Comparison of ENCODE assay signal across 17 cellular contexts in the genomic region with DNA sequence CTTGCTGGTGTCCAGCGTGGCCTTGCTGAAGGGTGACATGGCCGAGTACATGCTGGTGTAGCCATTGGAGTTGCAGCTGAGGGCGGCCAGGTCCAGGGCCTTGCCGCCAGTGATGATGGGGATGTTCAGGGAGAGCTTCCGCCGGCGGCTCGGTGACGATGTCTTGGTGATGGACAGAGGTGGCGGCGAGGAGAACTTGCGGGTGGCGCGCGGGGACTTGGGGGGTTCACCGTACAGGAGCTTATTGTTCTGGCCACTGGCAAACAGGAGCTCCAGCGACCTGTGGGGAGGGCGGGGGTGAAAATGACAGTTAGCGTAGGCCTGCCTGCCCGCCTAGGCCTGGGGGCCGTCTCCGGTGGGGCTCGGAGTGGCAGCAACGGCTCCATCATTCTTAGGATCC. TPM values are rescaled to one million over a fixed set of nuclear protein-coding genes. Genes with fewer than 3 reads are reported as not detected.
DNase-seq lines count a peak whose midpoint lies in the region; ATAC-seq, FAIRE-seq and TF ChIP-seq lines count a peak whose summit lies in the region.
"Had no signal": no experiment of that assay in that cellular context is flagged by ENCODE, and none has a peak within 500 bp of the region (broad histone marks: within the 10 kb centered on the region; RNA-seq: fewer than 3 reads in every experiment).

No MANE protein-coding gene starts in this region.

- peak overlapping the region; percentile 61 for H3K4me3 ChIP-seq in OCI-LY3 (ENCODE audit: low read length)
- no peak overlapping the region for H3K4me3 ChIP-seq in keratinocyte (ENCODE audit: control insufficient read depth in 2 of 3, extremely low read depth in 1 of 3, insufficient read depth in 2 of 3, low read depth in 1 of 3, low read length in 3 of 3)
- H3K4me3 ChIP-seq in brain microvascular endothelial cell (ENCODE audit: low read depth, low read length), result no peak overlapping the region
- H3K4me3 ChIP-seq: stomach had no signal

- H3K79me2 ChIP-seq in OCI-LY3 (ENCODE audit: low read length) (peaks cover 11% of the 10 kb centered on the region; the same call in 1 of the 2 replicates), keratinocyte (ENCODE audit: control insufficient read depth, insufficient read depth, low read length) (no peaks in the 10 kb centered on the region)

- H3K27ac ChIP-seq in OCI-LY3 (ENCODE audit: low read length) (peak overlapping the region; percentile 89), keratinocyte (ENCODE audit: control insufficient read depth, insufficient read depth, low read length) (peak overlapping the region; percentile 11), brain microvascular endothelial cell (no peak overlapping the region)
- H3K27ac ChIP-seq: stomach had no signal

- no peaks in the 10 kb centered on the region for H3K9me3 Mint-ChIP-seq in stimulated activated naive CD8-positive, alpha-beta T cell treated with anti-CD3 and anti-CD28 coated beads, Interleukin-15, amount 100 ng/mL, for 72 hours
- H3K9me3 Mint-ChIP-seq: central memory CD8-positive, alpha-beta T cell; mesothelial cell of epicardium had no signal

- H4K20me1 ChIP-seq in OCI-LY3 (ENCODE audit: insufficient read depth, low read length), result no peaks in the 10 kb centered on the region
- no peaks in the 10 kb centered on the region for H4K20me1 ChIP-seq in keratinocyte (ENCODE audit: control insufficient read depth, extremely low read depth, insufficient read depth, low read length)

- peak overlapping the region; percentile 55; the same call in 1 of the 2 replicates for H3K9ac ChIP-seq in OCI-LY3 (ENCODE audit: low read length)
- H3K9ac ChIP-seq in keratinocyte (ENCODE audit: control insufficient read depth, extremely low read depth, insufficient read depth, low read length), result no peak overlapping the region

- peak overlapping the region; percentile 93 for H3K4me2 ChIP-seq in OCI-LY3 (ENCODE audit: low read length)
- H3K4me2 ChIP-seq in keratinocyte (ENCODE audit: control insufficient read depth, extremely low read depth, insufficient read depth, low read depth, low read length), result no peak overlapping the region

- no peak overlapping the region for H3K27ac Mint-ChIP-seq in stimulated activated naive CD8-positive, alpha-beta T cell treated with anti-CD3 and anti-CD28 coated beads, Interleukin-15, amount 100 ng/mL, for 72 hours
- H3K27ac Mint-ChIP-seq: immature natural killer cell had no signal

- H3K27me3 Mint-ChIP-seq in stimulated activated naive CD8-positive, alpha-beta T cell treated with anti-CD3 and anti-CD28 coated beads, Interleukin-15, amount 100 ng/mL, for 72 hours, result no peaks in the 10 kb centered on the region

- no peaks in the 10 kb centered on the region for H3K9me1 ChIP-seq in keratinocyte (ENCODE audit: control insufficient read depth, extremely low read depth, insufficient read depth, low read length)

- peaks cover 24% of the 10 kb centered on the region for H3K4me1 Mint-ChIP-seq in stimulated activated naive CD8-positive, alpha-beta T cell treated with anti-CD3 and anti-CD28 coated beads, Interleukin-15, amount 100 ng/mL, for 72 hours
- H3K4me1 Mint-ChIP-seq: immature natural killer cell had no signal

- no peak for DNase-seq in stimulated activated naive CD8-positive, alpha-beta T cell treated with anti-CD3 and anti-CD28 coated beads, Interleukin-15, Interleukin-2, amounts not matched to agents 100 U/mL and 50 U/mL, for 24 hours
- DNase-seq in stimulated activated naive CD8-positive, alpha-beta T cell treated with anti-CD3 and anti-CD28 coated beads, Interleukin-15, amount 100 ng/mL, for 72 hours, result no peak
- DNase-seq in keratinocyte (ENCODE audit: low read depth, low spot score) (no peak), brain microvascular endothelial cell (no peak)
- DNase-seq: activated T-cell treated with anti-CD3 and anti-CD28 coated beads for 4 hours, immature natural killer cell, NCI-H1417 treated with DMSO at 0.1 percent for 48 hours, occipital lobe, stomach had no signal

- dilution Hi-C loops in keratinocyte (cut with MboI; ENCODE audit: extremely low pct_ligation_motif_present, low sequenced_read_pairs), result no loop called here

- H3K27me3 ChIP-seq in OCI-LY3 (ENCODE audit: low read depth, low read length), result no peaks in the 10 kb centered on the region
- H3K27me3 ChIP-seq in keratinocyte (ENCODE audit: control insufficient read depth, extremely low read depth, insufficient read depth, low read length), result no peaks in the 10 kb centered on the region
- no peaks in the 10 kb centered on the region for H3K27me3 ChIP-seq in brain microvascular endothelial cell (replicated peaks)
- H3K27me3 ChIP-seq: stomach had no signal

- TF ChIP-seq CTCF in OCI-LY3 (IDR thresholded peaks at IDR 0.05; ENCODE audit: low read depth, low read length) (no peak), keratinocyte (optimal IDR thresholded peaks at IDR 0.05 in 1 of 3, IDR thresholded peaks at IDR 0.05 in 1 of 3, conservative IDR thresholded peaks at IDR 0.05 in 1 of 3; ENCODE audit: extremely low read depth in 1 of 3, insufficient read depth in 2 of 3, low read length in 3 of 3) (no peak), brain microvascular endothelial cell (IDR thresholded peaks at IDR 0.05; ENCODE audit: low read depth, low read length, missing control alignments) (no peak)

- no peaks in the 10 kb centered on the region for H3K9me3 ChIP-seq in OCI-LY3 (ENCODE audit: insufficient read depth, low read length)
- no peaks in the 10 kb centered on the region for H3K9me3 ChIP-seq in keratinocyte (ENCODE audit: control insufficient read depth, low read depth, low read length)
- H3K9me3 ChIP-seq: stomach had no signal

- in situ Hi-C loops in brain microvascular endothelial cell (cut with HindIII; ENCODE audit: low pct_ligation_motif_present, low sequenced_read_pairs), result no loop called here

- H3K36me3 ChIP-seq in OCI-LY3 (replicated peaks; ENCODE audit: low read depth, low read length), result peaks cover 31% of the 10 kb centered on the region
- H3K36me3 ChIP-seq in keratinocyte (ENCODE audit: control insufficient read depth in 2 of 2, extremely low read depth in 1 of 2, insufficient read depth in 2 of 2, low read length in 2 of 2), result no peaks in the 10 kb centered on the region
- H3K36me3 ChIP-seq in brain microvascular endothelial cell (replicated peaks), result no peaks in the 10 kb centered on the region
- H3K36me3 ChIP-seq: stomach had no signal

- peak; percentile 4 for ATAC-seq in stimulated activated naive CD8-positive, alpha-beta T cell treated with anti-CD3 and anti-CD28 coated beads, Interleukin-15, Interleukin-2, amounts not matched to agents 100 U/mL and 50 U/mL, for 24 hours
- no peak for ATAC-seq in stimulated activated naive CD8-positive, alpha-beta T cell treated with anti-CD3 and anti-CD28 coated beads, Interleukin-15, amount 100 ng/mL, for 72 hours
- ATAC-seq in HG03039 (IDR thresholded peaks at IDR 0.05; ENCODE audit: unreplicated experiment) (no peak), GM18870 (IDR thresholded peaks at IDR 0.05; ENCODE audit: unreplicated experiment) (no peak), HG02610 (IDR thresholded peaks at IDR 0.05; ENCODE audit: unreplicated experiment) (no peak)
- ATAC-seq: PC-3 had no signal

- no peak for FAIRE-seq in keratinocyte (lab: Jason Lieb, UNC)
- FAIRE-seq: endometrium had no signal

- H2AFZ ChIP-seq in OCI-LY3 (ENCODE audit: low read depth, low read length), result no peak overlapping the region
- H2AFZ ChIP-seq in keratinocyte (ENCODE audit: control insufficient read depth, low read length), result no peak overlapping the region

- peaks cover 51% of the 10 kb centered on the region for H3K4me1 ChIP-seq in OCI-LY3 (ENCODE audit: low read length)
- peaks cover 27% of the 10 kb centered on the region for H3K4me1 ChIP-seq in keratinocyte (ENCODE audit: control insufficient read depth, extremely low read depth, insufficient read depth, low read length)

- H3K4me3 Mint-ChIP-seq in stimulated activated naive CD8-positive, alpha-beta T cell treated with anti-CD3 and anti-CD28 coated beads, Interleukin-15, amount 100 ng/mL, for 72 hours, result peak overlapping the region in 1 of 2 donors; percentile 8
- H3K4me3 Mint-ChIP-seq: central memory CD8-positive, alpha-beta T cell; immature natural killer cell; mesothelial cell of epicardium had no signal

RNA-seq across cellular contexts. Expression of gene CTSH, which starts 59.0 kb away (rescaled TPM):
- polyA plus RNA-seq in keratinocyte, result 23.0 to 38.4 TPM (median 26.6 TPM) in 3 replicates
- polyA plus RNA-seq in keratinocyte (2011; ENCODE audit: low read depth), result 19.2 TPM
- 16.9 and 21.8 TPM in 2 replicates for polyA plus RNA-seq in keratinocyte (2011; cell fraction: cytosol; rRNA removed)
- polyA plus RNA-seq in keratinocyte (2011; cell fraction: nucleus; rRNA removed), result 21.7 and 25.2 TPM in 2 replicates
- 19.7 and 38.2 TPM in 2 replicates for polyA plus RNA-seq in keratinocyte (2012; ENCODE audit: low replicate concordance)
- polyA minus RNA-seq in keratinocyte, result 3.8 to 12.0 TPM (median 11.4 TPM) in 3 replicates
- polyA minus RNA-seq in keratinocyte (2011; cell fraction: cytosol; rRNA and poly(A)+ RNA removed), result 6.3 TPM
- 11.0 and 12.3 TPM in 2 replicates for polyA minus RNA-seq in keratinocyte (2011; cell fraction: nucleus; rRNA and poly(A)+ RNA removed)
